7 cellular contexts compared by ENCODE assay signal in the genomic region with DNA sequence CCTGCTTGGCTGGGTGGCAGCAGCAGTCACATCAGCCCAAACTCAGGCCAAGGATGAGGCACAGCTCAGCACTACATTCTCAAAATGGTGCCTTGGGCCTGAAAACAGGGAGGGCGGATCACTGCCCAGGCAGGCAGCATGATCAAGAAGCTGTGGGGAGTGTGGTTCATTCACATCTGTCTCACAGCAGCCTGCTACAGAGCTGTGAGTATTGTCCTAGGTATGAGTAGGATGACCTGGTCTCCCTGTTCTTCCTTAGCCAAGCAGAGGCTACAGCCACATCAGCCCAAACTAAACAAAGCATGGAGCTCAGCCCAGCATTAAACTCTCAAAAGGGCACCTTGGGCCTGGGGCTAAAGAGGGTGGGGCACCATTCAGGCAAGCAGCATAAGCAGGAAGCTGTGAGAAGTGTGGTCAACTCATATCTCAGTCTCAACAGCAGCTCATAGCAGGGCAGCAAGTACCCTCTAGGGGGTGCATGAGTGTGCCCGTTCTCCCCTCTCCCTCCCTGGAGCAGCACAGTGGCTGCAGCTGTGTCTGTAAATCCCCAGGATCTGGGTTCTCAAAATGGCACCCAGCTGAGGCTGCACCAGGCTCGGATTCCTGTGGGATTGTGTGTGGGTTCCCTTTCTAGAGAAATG.
DNase-seq lines count a peak whose midpoint lies in the region; ATAC-seq and TF ChIP-seq lines count a peak whose summit lies in the region.

No MANE protein-coding gene starts in this region.

- H3K27me3 ChIP-seq in H9 (ENCODE audit: insufficient read depth, low read length) = no peaks in the 10 kb centered on the region
- no peaks in the 10 kb centered on the region for H3K27me3 ChIP-seq in MG63

- no peaks in the 10 kb centered on the region for H3K79me1 ChIP-seq in H9 (ENCODE audit: insufficient read depth, low read depth, low read length, poor library complexity, severe bottlenecking)

- peak; percentile 95 for ATAC-seq in GM18505 (IDR thresholded peaks at IDR 0.05; ENCODE audit: unreplicated experiment)
- peak; percentile 100 for ATAC-seq in activated CD8-positive, alpha-beta T cell treated with anti-CD3 and anti-CD28 coated beads for 36 hours

- no peaks in the 10 kb centered on the region for H3K23me2 ChIP-seq in H9 (ENCODE audit: insufficient read length, low read depth, low read length, poor library complexity, severe bottlenecking)

- no peak overlapping the region for H3K56ac ChIP-seq in H9 (ENCODE audit: insufficient read length, low read depth, low read length)

- H3K4me2 ChIP-seq in H9 (ENCODE audit: insufficient read depth, insufficient read length, low read length) = no peak overlapping the region

- no peak overlapping the region for H3K4me3 ChIP-seq in MG63

- H2BK5ac ChIP-seq in H9 (ENCODE audit: insufficient read length, low read length) = no peak overlapping the region

- H3K4me1 ChIP-seq in H9 (ENCODE audit: insufficient read depth, low read length) = no peaks in the 10 kb centered on the region

- H3K14ac ChIP-seq in H9 (ENCODE audit: insufficient read depth, low read length) = no peak overlapping the region

- H3K36me3 ChIP-seq in MG63 = no peaks in the 10 kb centered on the region

- no peak overlapping the region for H3K9ac ChIP-seq in H9 (ENCODE audit: extremely low read depth, insufficient read length, low read length)

- H4K5ac ChIP-seq in H9 (ENCODE audit: insufficient read length, low read depth, low read length) = no peak overlapping the region

- H3K9me3 Mint-ChIP-seq in H9 = peaks cover 4 to 10% of the 10 kb centered on the region in 2 experiments; a peak in 4 of 5 replicates
- peaks cover 8% of the 10 kb centered on the region for H3K9me3 Mint-ChIP-seq in activated CD8-positive, alpha-beta T cell treated with anti-CD3 and anti-CD28 coated beads for 36 hours

- no peak overlapping the region for H3K18ac ChIP-seq in H9 (ENCODE audit: insufficient read length, low read depth, low read length)

- no peaks in the 10 kb centered on the region; a peak in 1 of 7 replicates for H3K36me3 Mint-ChIP-seq in H9 (ENCODE audit: insufficient read depth in 1 of 3, low read depth in 3 of 3)
- H3K36me3 Mint-ChIP-seq in activated CD8-positive, alpha-beta T cell treated with anti-CD3 and anti-CD28 coated beads for 36 hours (ENCODE audit: low read depth) = no peaks in the 10 kb centered on the region

- no CpG with 5 or more reads among the region's 3 CpGs for WGBS in H9 (ENCODE audit: extremely low coverage, insufficient read length, low lambda C conversion rate)

- peaks cover 2 to 5% of the 10 kb centered on the region in 2 experiments; a peak in 3 of 4 replicates for H3K4me1 Mint-ChIP-seq in H9
- peaks cover 15% of the 10 kb centered on the region for H3K4me1 Mint-ChIP-seq in activated CD8-positive, alpha-beta T cell treated with anti-CD3 and anti-CD28 coated beads for 36 hours (ENCODE audit: low read depth)

- no peaks in the 10 kb centered on the region for H3K9me3 ChIP-seq in H9 (ENCODE audit: control insufficient read depth, low read depth, low read length)
- no peaks in the 10 kb centered on the region; the same call in 1 of the 2 replicates for H3K9me3 ChIP-seq in MG63

- H2BK120ac ChIP-seq in H9 (ENCODE audit: low read depth, low read length, poor library complexity, severe bottlenecking) = no peak overlapping the region

- intact Hi-C loops in activated CD8-positive, alpha-beta T cell treated with anti-CD3 and anti-CD28 coated beads for 36 hours (cut with micrococcal nuclease) = no loop called here

- no peak overlapping the region for H2BK20ac ChIP-seq in H9 (ENCODE audit: low read depth, low read length, poor library complexity, severe bottlenecking)

- H3K4ac ChIP-seq in H9 (ENCODE audit: low read depth, low read length) = no peak overlapping the region

- H2AFZ ChIP-seq in H9 (ENCODE audit: low read length) = peak overlapping the region; percentile 69

- no peak overlapping the region for H3K23ac ChIP-seq in H9 (ENCODE audit: insufficient read length, low read depth, low read length)

- CTCF ChIA-PET in activated CD8-positive, alpha-beta T cell treated with anti-CD3 and anti-CD28 coated beads for 36 hours (lab: Charles Lee) = interaction anchor here (0.6 to 2.2 kb wide), 34 partner anchors 9 to 185 kb away, joined by 3 to 15 read pairs (median 4); a partner anchor contains a TSS

- no peak overlapping the region for H3K27ac ChIP-seq in H9 (ENCODE audit: insufficient read length, low read depth, low read length)

- POLR2A ChIA-PET in activated CD8-positive, alpha-beta T cell treated with anti-CD3 and anti-CD28 coated beads for 36 hours (lab: Charles Lee) = interaction anchor here (0.6 kb wide), 1 partner anchor 13 kb away, joined by 3 read pairs; no protein-coding TSS in a partner anchor

- H3K79me2 ChIP-seq in H9 (ENCODE audit: insufficient read depth, low read length) = no peaks in the 10 kb centered on the region

- H4K8ac ChIP-seq in H9 (replicated peaks; ENCODE audit: insufficient read length, low read depth, low read length) = no peak overlapping the region

- H3K4me3 Mint-ChIP-seq in H9 = no peak overlapping the region
- H3K4me3 Mint-ChIP-seq in activated CD8-positive, alpha-beta T cell treated with anti-CD3 and anti-CD28 coated beads for 36 hours = no peak overlapping the region

- no peak overlapping the region for H2BK15ac ChIP-seq in H9 (ENCODE audit: low read depth, low read length)

- H2BK12ac ChIP-seq in H9 (ENCODE audit: insufficient read length, low read depth, low read length) = no peak overlapping the region

- H3K27ac Mint-ChIP-seq in H9 = no peak overlapping the region
- H3K27ac Mint-ChIP-seq in activated CD8-positive, alpha-beta T cell treated with anti-CD3 and anti-CD28 coated beads for 36 hours = peak overlapping the region; percentile 32

- H2AK5ac ChIP-seq in H9 (ENCODE audit: insufficient read length, low read length) = no peak overlapping the region

- no peaks in the 10 kb centered on the region for H4K20me1 ChIP-seq in H9 (ENCODE audit: control insufficient read depth, insufficient read depth, insufficient read length)

- no peaks in the 10 kb centered on the region; the same call in 1 of the 2 replicates for H3K27me3 Mint-ChIP-seq in H9 (ENCODE audit: low read depth)
- H3K27me3 Mint-ChIP-seq in activated CD8-positive, alpha-beta T cell treated with anti-CD3 and anti-CD28 coated beads for 36 hours = no peaks in the 10 kb centered on the region

- peak; percentile 74 for TF ChIP-seq CTCF in H9 (conservative IDR thresholded peaks at IDR 0.05)
- peak; percentile 52 for TF ChIP-seq CTCF in activated CD8-positive, alpha-beta T cell treated with anti-CD3 and anti-CD28 coated beads for 36 hours (IDR thresholded peaks at IDR 0.05)

- no peak for TF ChIP-seq POLR2A in GM18505 (IDR thresholded peaks at IDR 0.05; ENCODE audit: borderline replicate concordance, extremely low read depth, insufficient read depth, insufficient read length)

- no peak overlapping the region for H3T11ph ChIP-seq in H9 (ENCODE audit: low read length)

- no peak overlapping the region for H4K91ac ChIP-seq in H9 (ENCODE audit: insufficient read length, low read depth, low read length)

- in situ Hi-C loops in G401 (cut with HindIII; ENCODE audit: low sequenced_read_pairs) = no loop called here

- DNase-seq in H9 (peak; percentile 85), MG63 (peak; percentile 55), foreskin melanocyte (peak; percentile 71), G401 (ENCODE audit: low spot score) (no peak)
- DNase-seq in activated CD8-positive, alpha-beta T cell treated with anti-CD3 and anti-CD28 coated beads for 36 hours = peak; percentile 75
- DNase-seq in stimulated activated CD4-positive, alpha-beta T cell treated with anti-CD3 and anti-CD28 coated beads, Interleukin-4, amount 100 ng/mL, for 48 hours (ENCODE audit: low read depth in 2 of 2) = peak; percentile 20 to 29
